ENCODE assay signal across 3 cellular contexts in genomic region chr3:63437858-63438257, GRCh38.
TF ChIP-seq lines count a peak whose summit lies in the region.

No MANE protein-coding gene starts in this region.

TF ChIP-seq in HepG2, 621 proteins besides CTCF, POLR2A, EP300 and RAD21:
- TF ChIP-seq KDM1A (CRISPR knock-in tag; IDR thresholded peaks at IDR 0.05): no peak
- TF ChIP-seq MAFF (IDR thresholded peaks at IDR 0.05; ENCODE audit: low read depth, low read length): peak; percentile 84
- TF ChIP-seq MAFK (conservative IDR thresholded peaks at IDR 0.05 in 1 of 2, IDR thresholded peaks at IDR 0.05 in 1 of 2; ENCODE audit: low read length in 2 of 2): peak; percentile 77 to 87
- no peak for TF ChIP-seq REPIN1 (CRISPR knock-in tag; IDR thresholded peaks at IDR 0.05; ENCODE audit: borderline replicate concordance, low read depth)
- no peak for TF ChIP-seq ZNF501 (CRISPR knock-in tag; IDR thresholded peaks at IDR 0.05)
- TF ChIP-seq FOXM1 (CRISPR knock-in tag; IDR thresholded peaks at IDR 0.05): no peak
- no peak for TF ChIP-seq HNRNPLL (IDR thresholded peaks at IDR 0.05; ENCODE audit: low read depth, low read length, poor library complexity, severe bottlenecking)
- no peak for TF ChIP-seq XRCC5 (optimal IDR thresholded peaks at IDR 0.05; ENCODE audit: low read length)
- TF ChIP-seq PTBP1 (IDR thresholded peaks at IDR 0.05; ENCODE audit: low read depth, low read length, poor library complexity, severe bottlenecking): no peak

TF ChIP-seq in WTC11, 78 proteins besides CTCF, POLR2A, EP300 and RAD21:
- no peak for TF ChIP-seq NR1H2 (CRISPR knock-in tag; IDR thresholded peaks at IDR 0.05)
- TF ChIP-seq TEAD4 (CRISPR knock-in tag; IDR thresholded peaks at IDR 0.05): no peak
- TF ChIP-seq NR3C1 (CRISPR knock-in tag; conservative IDR thresholded peaks at IDR 0.05; ENCODE audit: low read depth): no peak
- TF ChIP-seq ERG (CRISPR knock-in tag; IDR thresholded peaks at IDR 0.05): no peak
- TF ChIP-seq SMAD4 (CRISPR knock-in tag; IDR thresholded peaks at IDR 0.05): no peak
- no peak for TF ChIP-seq JAZF1 (CRISPR knock-in tag; IDR thresholded peaks at IDR 0.05)
- no peak for TF ChIP-seq ZNF317 (CRISPR knock-in tag; IDR thresholded peaks at IDR 0.05; ENCODE audit: borderline replicate concordance, low read depth)
- no peak for TF ChIP-seq EMX1 (CRISPR knock-in tag; IDR thresholded peaks at IDR 0.05)
- 0 out of 2 replicates have a peak, but pooled peaks have one; percentile 18 for TF ChIP-seq ZNF512 (CRISPR knock-in tag; IDR thresholded peaks at IDR 0.05; ENCODE audit: borderline replicate concordance)

TF ChIP-seq in H1, 55 proteins besides CTCF, POLR2A, EP300 and RAD21:
- no peak for TF ChIP-seq MAX (IDR thresholded peaks at IDR 0.05)
- no peak for TF ChIP-seq SUZ12 (IDR thresholded peaks at IDR 0.05; ENCODE audit: low read length)
- no peak for TF ChIP-seq TAF1 (IDR thresholded peaks at IDR 0.05; ENCODE audit: low read depth, low read length)
- TF ChIP-seq ATF2 (IDR thresholded peaks at IDR 0.05; ENCODE audit: low read length): no peak
- no peak for TF ChIP-seq SIX5 (IDR thresholded peaks at IDR 0.05; ENCODE audit: low read depth, low read length)
